Comparison of ENCODE assay signal across 8 cellular contexts in the genomic region with DNA sequence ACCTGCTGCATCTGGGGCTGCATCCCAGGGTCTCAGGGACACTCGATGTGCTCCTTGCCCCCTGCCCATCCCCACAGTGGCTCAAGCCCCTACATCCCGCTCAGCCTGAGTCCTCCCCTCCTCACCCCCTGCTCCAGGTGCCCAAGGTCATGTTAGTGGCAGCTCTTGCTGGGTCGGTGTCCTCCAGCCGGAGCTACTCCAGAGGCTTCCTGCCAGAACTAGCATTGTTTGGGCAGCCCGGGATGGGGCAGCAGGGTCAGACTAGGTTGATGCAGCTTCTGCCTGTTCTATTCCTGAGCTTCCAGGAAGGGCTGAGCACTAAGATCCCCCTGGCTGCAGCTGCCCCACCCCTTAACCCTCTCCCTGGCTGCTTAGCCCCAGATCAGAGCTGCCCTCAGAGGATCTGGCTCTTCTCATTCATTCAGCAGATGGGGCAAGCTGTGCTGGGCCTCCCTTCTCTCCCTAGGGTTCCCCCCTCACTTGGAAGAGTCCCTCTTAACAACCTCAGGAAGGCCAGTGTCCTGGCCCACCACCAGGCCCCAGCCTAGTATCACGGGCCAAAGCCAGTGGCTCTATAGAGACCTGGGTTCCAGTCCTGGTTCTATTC. TPM values are rescaled to one million over a fixed set of nuclear protein-coding genes. Genes with fewer than 3 reads are reported as not detected.
A peak's percentile ranks its signal among the peaks of the same experiment; 100 is the strongest.
DNase-seq lines count a peak whose midpoint lies in the region; ATAC-seq and TF ChIP-seq lines count a peak whose summit lies in the region.

No MANE protein-coding gene starts in this region.

- POLR2A ChIA-PET in activated CD4-positive, alpha-beta T cell treated with anti-CD3 and anti-CD28 coated beads for 36 hours (lab: Charles Lee), result no interaction called here

- H3K9me3 ChIP-seq in WERI-Rb-1 (ENCODE audit: severe bottlenecking) (no peaks in the 10 kb centered on the region), left ventricle myocardium inferior (replicated peaks) (no peaks in the 10 kb centered on the region), stomach (no peaks in the 10 kb centered on the region)

- H3K27me3 Mint-ChIP-seq in activated CD4-positive, alpha-beta T cell treated with anti-CD3 and anti-CD28 coated beads for 36 hours, result no peaks in the 10 kb centered on the region

- H3K4me1 Mint-ChIP-seq in activated CD4-positive, alpha-beta T cell treated with anti-CD3 and anti-CD28 coated beads for 36 hours, result peaks cover 74% of the 10 kb centered on the region

- H3K4me3 ChIP-seq in WERI-Rb-1 (ENCODE audit: low read depth, low read length), result no peak overlapping the region
- H3K4me3 ChIP-seq in left ventricle myocardium inferior, result peak overlapping the region; percentile 45
- peak overlapping the region; percentile 37 to 61 (median 52) for H3K4me3 ChIP-seq in stomach

- intact Hi-C loops in activated CD4-positive, alpha-beta T cell treated with anti-CD3 and anti-CD28 coated beads for 36 hours (cut with DNase I, micrococcal nuclease), result loop anchor here in 1 of 2 experiments (10.0 kb wide), 1 partner anchor 994 kb away; a partner anchor contains a TSS
- intact Hi-C loops in left ventricle myocardium inferior (cut with micrococcal nuclease) (no loop called here), stomach (cut with DNase I; ENCODE audit: low total_unique reads) (no loop called here)

- no peak overlapping the region for H3K27ac ChIP-seq in WERI-Rb-1
- no peak overlapping the region for H3K27ac ChIP-seq in left ventricle myocardium inferior (replicated peaks)
- H3K27ac ChIP-seq in stomach, result peak overlapping the region; percentile 42 to 83 (median 63)

- H3K36me3 ChIP-seq in WERI-Rb-1, result no peaks in the 10 kb centered on the region
- H3K36me3 ChIP-seq in left ventricle myocardium inferior, result no peaks in the 10 kb centered on the region
- no peaks in the 10 kb centered on the region for H3K36me3 ChIP-seq in stomach

- WGBS in stomach, 5 donors, result 21 to 44% (median 30%) methylated on average over 3 to 6 of the region's 6 CpGs

- peaks cover 3% of the 10 kb centered on the region for H3K9me3 Mint-ChIP-seq in activated CD4-positive, alpha-beta T cell treated with anti-CD3 and anti-CD28 coated beads for 36 hours (ENCODE audit: low read depth)

- H3K4me1 ChIP-seq in left ventricle myocardium inferior (peaks cover 35% of the 10 kb centered on the region), stomach (peaks cover 12 to 73% (median 45%) of the 10 kb centered on the region in 4 donors)

- no peak for DNase-seq in activated CD4-positive, alpha-beta T cell treated with anti-CD3 and anti-CD28 coated beads for 36 hours
- no peak for DNase-seq in activated CD4-positive, alpha-beta T cell treated with anti-CD3 and anti-CD28 coated beads, Interleukin-2, amount 50 U/mL, for 1 hour
- DNase-seq in WERI-Rb-1 (peak; percentile 59), left ventricle myocardium inferior (no peak), stomach (no peak), HuH-7 (ENCODE audit: low spot score) (no peak), Kasumi-1 (lab: John Stamatoyannopoulos, UW) (no peak)

- TF ChIP-seq POLR2A in stomach (IDR thresholded peaks at IDR 0.05), result no peak

- peak overlapping the region; percentile 82 for H3K4me3 Mint-ChIP-seq in activated CD4-positive, alpha-beta T cell treated with anti-CD3 and anti-CD28 coated beads for 36 hours

- TF ChIP-seq CTCF in WERI-Rb-1 (IDR thresholded peaks at IDR 0.05; ENCODE audit: low read depth, low read length) (no peak), left ventricle myocardium inferior (IDR thresholded peaks at IDR 0.05; ENCODE audit: borderline replicate concordance) (no peak), stomach (IDR thresholded peaks at IDR 0.05) (no peak)

- no peak for TF ChIP-seq EP300 in stomach (IDR thresholded peaks at IDR 0.05)

- H3K36me3 Mint-ChIP-seq in activated CD4-positive, alpha-beta T cell treated with anti-CD3 and anti-CD28 coated beads for 36 hours (ENCODE audit: low read depth), result peaks cover 9% of the 10 kb centered on the region

- no peak for ATAC-seq in activated CD4-positive, alpha-beta T cell treated with anti-CD3 and anti-CD28 coated beads for 36 hours
- no peak for ATAC-seq in GM18867 (IDR thresholded peaks at IDR 0.05; ENCODE audit: unreplicated experiment)

- peak overlapping the region; percentile 79 for H3K27ac Mint-ChIP-seq in activated CD4-positive, alpha-beta T cell treated with anti-CD3 and anti-CD28 coated beads for 36 hours

- H3K27me3 ChIP-seq in WERI-Rb-1 (ENCODE audit: insufficient read depth, low read depth, severe bottlenecking), result no peaks in the 10 kb centered on the region
- peaks cover 11% of the 10 kb centered on the region for H3K27me3 ChIP-seq in left ventricle myocardium inferior (ENCODE audit: low read depth)
- no peaks in the 10 kb centered on the region for H3K27me3 ChIP-seq in stomach

- CTCF ChIA-PET in activated CD4-positive, alpha-beta T cell treated with anti-CD3 and anti-CD28 coated beads for 36 hours (lab: Charles Lee), result interaction anchor here (0.7 to 5.7 kb wide), 9 partner anchors 8 to 97 kb away, joined by 3 to 49 read pairs (median 6); no protein-coding TSS in a partner anchor

RNA-seq across cellular contexts. Expression of a gene that starts 0.7 kb away (rescaled TPM):
- 10 to 100 TPM; 43.8 to 62.0 TPM for total RNA-seq in activated CD4-positive, alpha-beta T cell treated with anti-CD3 and anti-CD28 coated beads for 36 hours
- total RNA-seq in left ventricle myocardium inferior (4.6 TPM), stomach (100 to 1,000 TPM in 1 of 5 donors, 10 to 100 TPM in 1, 1 to 10 TPM in 2, not detected in 1; 4.2 to 100 (median 12.5) TPM)
- 10 to 100 TPM; 19.0 to 34.3 (median 26.9) TPM for polyA plus RNA-seq in stomach

RNA-seq across cellular contexts. Expression of a gene that starts 7.0 kb away (rescaled TPM):
- total RNA-seq in activated CD4-positive, alpha-beta T cell treated with anti-CD3 and anti-CD28 coated beads for 36 hours, result 10 to 100 TPM; 74.5 to 92.1 TPM
- 60.0 TPM for total RNA-seq in left ventricle myocardium inferior
- total RNA-seq in stomach, result 100 to 1,000 TPM in 3 of 5 donors, 10 to 100 TPM in 2; 73.5 to 621 (median 187) TPM
- 100 to 1,000 TPM in 1 of 3 donors, 10 to 100 TPM in 2; 92.9 to 135 (median 98.0) TPM for polyA plus RNA-seq in stomach

RNA-seq across cellular contexts. Expression of a gene that starts 25.8 kb away (rescaled TPM):
- total RNA-seq in activated CD4-positive, alpha-beta T cell treated with anti-CD3 and anti-CD28 coated beads for 36 hours, result under 1 TPM in 1 of 2 experiments, not detected in 1; 0.14 TPM
- total RNA-seq in left ventricle myocardium inferior (not detected), stomach (not detected)
- under 1 TPM in 1 of 3 donors, not detected in 2; 0.10 TPM for polyA plus RNA-seq in stomach

RNA-seq across cellular contexts. Expression of a gene that starts 42.0 kb away (rescaled TPM):
- total RNA-seq in activated CD4-positive, alpha-beta T cell treated with anti-CD3 and anti-CD28 coated beads for 36 hours, result not detected
- not detected for total RNA-seq in left ventricle myocardium inferior
- not detected for total RNA-seq in stomach
- not detected for polyA plus RNA-seq in stomach

RNA-seq across cellular contexts. Expression of a gene that starts 46.7 kb away (rescaled TPM):
- 10 to 100 TPM; 21.3 to 27.2 TPM for total RNA-seq in activated CD4-positive, alpha-beta T cell treated with anti-CD3 and anti-CD28 coated beads for 36 hours
- total RNA-seq in left ventricle myocardium inferior (2.3 TPM), stomach (10 to 100 TPM in 4 of 5 donors, 1 to 10 TPM in 1; 6.8 to 86.9 (median 25.0) TPM)
- polyA plus RNA-seq in stomach, result 10 to 100 TPM in 2 of 3 donors, 1 to 10 TPM in 1; 7.6 to 17.8 (median 15.0) TPM

Comparison
In these comparisons a context has a peak if more than half of its experiments do, and no peak if none do; other contexts are left out.
1. H3K27ac ChIP-seq: peak in stomach (5 of 5); none in WERI-Rb-1 (single experiment) and left ventricle myocardium inferior (single experiment).